13 cellular contexts compared by ENCODE assay signal in the genomic region with DNA sequence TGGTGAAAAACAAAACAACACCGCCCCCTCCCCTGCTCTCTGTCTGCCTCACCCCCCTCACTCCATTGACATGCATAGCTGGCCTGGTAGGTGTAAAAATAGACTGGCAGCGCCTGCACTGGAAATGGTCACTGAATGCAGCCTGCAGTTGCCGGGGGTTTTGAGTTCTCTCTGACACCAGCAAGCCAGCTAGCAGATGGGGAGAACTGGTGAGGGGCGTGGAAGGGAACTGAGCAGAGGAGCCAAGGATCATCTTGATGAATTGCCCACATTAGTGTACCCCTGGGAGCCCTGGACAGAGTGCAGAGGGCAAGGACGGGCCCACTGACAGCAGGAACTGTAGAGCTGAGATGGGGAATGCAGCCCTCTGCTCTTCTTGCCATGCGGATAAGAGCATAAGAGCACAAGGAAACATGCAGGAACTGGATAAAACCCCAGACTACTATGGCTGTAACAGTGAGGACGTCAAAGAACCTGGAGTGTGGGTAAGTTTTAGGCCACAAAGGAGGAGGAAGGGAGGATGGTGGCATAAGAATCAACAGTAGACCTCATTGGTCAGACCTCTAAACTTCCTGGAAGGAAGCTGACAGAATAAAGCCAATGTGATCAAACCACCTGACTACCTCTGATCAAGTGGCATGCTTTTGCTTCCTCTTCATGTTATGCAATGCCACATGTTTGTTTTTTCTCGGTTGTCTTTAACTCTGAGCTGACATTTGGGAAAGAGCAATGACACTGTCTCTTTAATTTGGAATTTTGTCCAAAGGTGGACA.
DNase-seq lines count a peak whose midpoint lies in the region; ATAC-seq lines count a peak whose summit lies in the region.
"Had no signal": no experiment of that assay in that cellular context is flagged by ENCODE, and none has a peak within 500 bp of the region (broad histone marks: within the 10 kb centered on the region; RNA-seq: fewer than 3 reads in every experiment).

No MANE protein-coding gene starts in this region.

- CTCF ChIA-PET in activated CD4-positive, alpha-beta memory T cell treated with anti-CD3 and anti-CD28 coated beads, Interleukin-2, amount 10 ng/mL, durations not matched to agents 7 days and 5 days (lab: Charles Lee), result no interaction called here

- H3K4me3 Mint-ChIP-seq in activated CD4-positive, alpha-beta memory T cell treated with anti-CD3 and anti-CD28 coated beads, Interleukin-2, amount 10 ng/mL, durations not matched to agents 7 days and 5 days, result no peak overlapping the region
- H3K4me3 Mint-ChIP-seq: natural killer cell treated with Interleukin-12 subunit alpha and Interleukin-12 subunit beta and Interleukin-15 and Interleukin-18, amount 100 ng/mL, for 72 hours had no signal

- DNase-seq in iPS-NIHi11 (ENCODE audit: low spot score), result peak; percentile 60
- peak; percentile 14 for DNase-seq in skeletal muscle cell (ENCODE audit: low read depth)
- no peak for DNase-seq in HuH-7 (ENCODE audit: low spot score)
- no peak for DNase-seq in activated CD4-positive, alpha-beta memory T cell treated with anti-CD3 and anti-CD28 coated beads, Interleukin-2, amount 10 ng/mL, durations not matched to agents 7 days and 5 days
- DNase-seq in ACHN, result no peak
- DNase-seq: activated naive CD4-positive, alpha-beta T cell treated with anti-CD3 and anti-CD28 coated beads, Interleukin-2, amount 50 U/mL, for 16 hours; esophagus squamous epithelium; NCI-H510A; T-helper 9 cell had no signal

- H3K36me3 ChIP-seq in HUES48 (ENCODE audit: control insufficient read depth, insufficient read depth, low read length), result no peaks in the 10 kb centered on the region
- H3K36me3 ChIP-seq: esophagus squamous epithelium had no signal

- H3K9ac ChIP-seq in HUES48 (ENCODE audit: low read depth, low read length), result no peak overlapping the region

- in situ Hi-C loops in ACHN (cut with HindIII; ENCODE audit: low pct_ligation_motif_present, low pct_unique_long_range_greater_than_20kb, low sequenced_read_pairs), result no loop called here

- H3K4me3 ChIP-seq in HUES48 (ENCODE audit: low read depth, low read length) (peak overlapping the region; percentile 46), skeletal muscle cell (ENCODE audit: low read depth, low read length) (no peak overlapping the region)

- no peak for ATAC-seq in HG03280 (IDR thresholded peaks at IDR 0.05; ENCODE audit: unreplicated experiment)
- ATAC-seq: natural killer cell treated with Interleukin-12 subunit alpha and Interleukin-12 subunit beta and Interleukin-15 and Interleukin-18, amount 100 ng/mL, for 72 hours had no signal

- peaks cover 8% of the 10 kb centered on the region for H3K4me1 Mint-ChIP-seq in activated CD4-positive, alpha-beta memory T cell treated with anti-CD3 and anti-CD28 coated beads, Interleukin-2, amount 10 ng/mL, durations not matched to agents 7 days and 5 days

- peaks cover 2% of the 10 kb centered on the region for H3K36me3 Mint-ChIP-seq in activated CD4-positive, alpha-beta memory T cell treated with anti-CD3 and anti-CD28 coated beads, Interleukin-2, amount 10 ng/mL, durations not matched to agents 7 days and 5 days (ENCODE audit: low read depth)
- H3K36me3 Mint-ChIP-seq: natural killer cell treated with Interleukin-12 subunit alpha and Interleukin-12 subunit beta and Interleukin-15 and Interleukin-18, amount 100 ng/mL, for 72 hours had no signal

- H3K4me1 ChIP-seq in HUES48 (ENCODE audit: control insufficient read depth, insufficient read depth, low read length), result peaks cover 70% of the 10 kb centered on the region

- H3K27ac ChIP-seq in HUES48 (ENCODE audit: low read depth, low read length) (peak overlapping the region; percentile 85), angular gyrus (ENCODE audit: low read depth, low read length) (peak overlapping the region; percentile 1)

- POLR2A ChIA-PET in activated CD4-positive, alpha-beta memory T cell treated with anti-CD3 and anti-CD28 coated beads, Interleukin-2, amount 10 ng/mL, durations not matched to agents 7 days and 5 days (lab: Charles Lee), result no interaction called here

- no peaks in the 10 kb centered on the region for H3K9me3 Mint-ChIP-seq in activated CD4-positive, alpha-beta memory T cell treated with anti-CD3 and anti-CD28 coated beads, Interleukin-2, amount 10 ng/mL, durations not matched to agents 7 days and 5 days

- peaks cover 3% of the 10 kb centered on the region for H3K27me3 Mint-ChIP-seq in activated CD4-positive, alpha-beta memory T cell treated with anti-CD3 and anti-CD28 coated beads, Interleukin-2, amount 10 ng/mL, durations not matched to agents 7 days and 5 days
- H3K27me3 Mint-ChIP-seq: natural killer cell treated with Interleukin-12 subunit alpha and Interleukin-12 subunit beta and Interleukin-15 and Interleukin-18, amount 100 ng/mL, for 72 hours had no signal

- no peaks in the 10 kb centered on the region for H3K9me3 ChIP-seq in HUES48 (ENCODE audit: control insufficient read depth, insufficient read depth, low read length)
- H3K9me3 ChIP-seq: esophagus squamous epithelium had no signal

- no peaks in the 10 kb centered on the region for H3K27me3 ChIP-seq in HUES48 (ENCODE audit: control insufficient read depth, insufficient read depth, low read length)
- H3K27me3 ChIP-seq: esophagus squamous epithelium had no signal

- no peak overlapping the region for H3K27ac Mint-ChIP-seq in activated CD4-positive, alpha-beta memory T cell treated with anti-CD3 and anti-CD28 coated beads, Interleukin-2, amount 10 ng/mL, durations not matched to agents 7 days and 5 days

Comparison
In these comparisons a context has a peak if more than half of its experiments do, and no peak if none do; other contexts are left out.
1. DNase-seq: peak in iPS-NIHi11 (single experiment) and skeletal muscle cell (single experiment); none in HuH-7 (single experiment), activated CD4-positive, alpha-beta memory T cell treated with anti-CD3 and anti-CD28 coated beads, Interleukin-2, amount 10 ng/mL, durations not matched to agents 7 days and 5 days (single experiment) and ACHN (single experiment).